ENCODE assay signal across 18 cellular contexts in the genomic region with DNA sequence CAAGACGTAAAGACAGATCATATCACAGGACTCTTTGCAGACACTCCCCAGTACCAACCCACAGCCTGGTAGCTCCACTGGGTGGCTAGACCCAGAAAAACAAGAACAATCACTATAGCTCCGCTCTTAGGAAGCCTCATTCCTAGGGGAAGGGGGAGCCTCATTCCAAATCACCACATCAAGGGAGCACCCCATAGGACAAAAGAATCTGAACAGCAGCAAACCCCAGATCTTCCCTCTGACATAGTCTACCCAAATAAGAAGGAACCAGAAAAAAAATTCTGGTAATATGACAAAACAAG.
"Had no signal": no experiment of that assay in that cellular context is flagged by ENCODE, and none has a peak within 500 bp of the region (broad histone marks: within the 10 kb centered on the region; RNA-seq: fewer than 3 reads in every experiment).

No MANE protein-coding gene starts in this region.

- H3K4me2 ChIP-seq: hepatocyte had no signal

- H3K9me3 ChIP-seq: neutrophil had no signal

- DNase-seq: central memory CD4-positive, alpha-beta T cell; cortex of kidney; effector memory CD8-positive, alpha-beta T cell; foreskin keratinocyte; head of caudate nucleus; left colon; natural killer cell; sigmoid colon; stimulated activated CD4-positive, alpha-beta T cell treated with anti-CD3 and anti-CD28 coated beads, Interleukin-2, amount 100 ng/mL, for 24 hours; stimulated activated CD4-positive, alpha-beta T cell treated with anti-CD3 and anti-CD28 coated beads, Interleukin-4, amount 100 ng/mL, for 4 hours; stimulated activated naive CD4-positive, alpha-beta T cell; stomach; substantia nigra; transverse colon had no signal

- H3K27me3 ChIP-seq: foreskin keratinocyte, hepatocyte, neutrophil, sigmoid colon, stomach, transverse colon had no signal

- H3K4me1 Mint-ChIP-seq: natural killer cell had no signal

- ATAC-seq: effector memory CD8-positive, alpha-beta T cell; foreskin keratinocyte; left colon; natural killer cell had no signal

- H3K4me3 Mint-ChIP-seq: effector memory CD8-positive, alpha-beta T cell; natural killer cell had no signal

- H3K27ac Mint-ChIP-seq: effector memory CD8-positive, alpha-beta T cell; natural killer cell had no signal

- H3K79me2 ChIP-seq: hepatocyte had no signal

- H3K36me3 Mint-ChIP-seq: natural killer cell had no signal

- H2AFZ ChIP-seq: hepatocyte had no signal

- H3K9me3 Mint-ChIP-seq: effector memory CD8-positive, alpha-beta T cell had no signal

- H3K4me1 ChIP-seq: foreskin keratinocyte, sigmoid colon, stomach, transverse colon had no signal

- H3K4me3 ChIP-seq: hepatocyte, sigmoid colon, skin epidermis, stomach, thoracic aorta, transverse colon had no signal

- H3K36me3 ChIP-seq: neutrophil, thoracic aorta, transverse colon had no signal

- H3K27ac ChIP-seq: foreskin keratinocyte, hepatocyte, neutrophil, sigmoid colon, skin epidermis, stomach, thoracic aorta, transverse colon had no signal
